In genomic region chr2:229443141-229443540, GRCh38 we compare ENCODE assay signal across 15 cellular contexts.
DNase-seq lines count a peak whose midpoint lies in the region; ATAC-seq and TF ChIP-seq lines count a peak whose summit lies in the region.
"Had no signal": no experiment of that assay in that cellular context is flagged by ENCODE, and none has a peak within 500 bp of the region (broad histone marks: within the 10 kb centered on the region; RNA-seq: fewer than 3 reads in every experiment).

No MANE protein-coding gene starts in this region.

- H3K36me3 ChIP-seq in mammary epithelial cell (ENCODE audit: insufficient read depth, low read length): no peaks in the 10 kb centered on the region
- no peaks in the 10 kb centered on the region for H3K36me3 ChIP-seq in uterus

- peaks cover 57% of the 10 kb centered on the region for H3K36me3 Mint-ChIP-seq in MCF 10A (ENCODE audit: insufficient read depth, unreplicated experiment)
- no peaks in the 10 kb centered on the region for H3K36me3 Mint-ChIP-seq in activated CD4-positive, alpha-beta memory T cell treated with anti-CD3 and anti-CD28 coated beads for 36 hours

- intact Hi-C loops in MCF 10A (cut with micrococcal nuclease) (no loop called here), mammary epithelial cell (cut with micrococcal nuclease) (no loop called here), uterus (cut with DNase I; ENCODE audit: low total_unique reads) (no loop called here)
- intact Hi-C loops in activated CD4-positive, alpha-beta memory T cell treated with anti-CD3 and anti-CD28 coated beads for 36 hours (cut with micrococcal nuclease): no loop called here

- H2AFZ ChIP-seq in mammary epithelial cell (ENCODE audit: low read depth, low read length): no peak overlapping the region
- H2AFZ ChIP-seq: GM23338 had no signal

- H3K4me1 Mint-ChIP-seq in MCF 10A (ENCODE audit: insufficient read depth, unreplicated experiment): peaks cover 44% of the 10 kb centered on the region
- no peaks in the 10 kb centered on the region for H3K4me1 Mint-ChIP-seq in activated CD4-positive, alpha-beta memory T cell treated with anti-CD3 and anti-CD28 coated beads for 36 hours (ENCODE audit: low read depth)
- H3K4me1 Mint-ChIP-seq: B cell, GM23338 had no signal

- 62% methylated on average over 3 of the region's 3 CpGs for WGBS in mammary epithelial cell (ENCODE audit: low coverage, missing lambda C conversion rate)

- no peak overlapping the region for H3K4me3 Mint-ChIP-seq in MCF 10A (ENCODE audit: unreplicated experiment)
- no peak overlapping the region for H3K4me3 Mint-ChIP-seq in activated CD4-positive, alpha-beta memory T cell treated with anti-CD3 and anti-CD28 coated beads for 36 hours
- H3K4me3 Mint-ChIP-seq: B cell; CD4-positive, alpha-beta T cell; GM23338 had no signal

- H3K9me3 ChIP-seq in mammary epithelial cell (replicated peaks; ENCODE audit: insufficient read depth, low read length): no peaks in the 10 kb centered on the region
- H3K9me3 ChIP-seq in uterus: no peaks in the 10 kb centered on the region

- H3K27ac ChIP-seq in mammary epithelial cell (ENCODE audit: insufficient read depth, low read depth, low read length) (no peak overlapping the region), uterus (peak overlapping the region; percentile 94 to 95)
- H3K27ac ChIP-seq: HL-60 had no signal

- TF ChIP-seq CTCF in MCF 10A (IDR thresholded peaks at IDR 0.05; ENCODE audit: unreplicated experiment) (no peak), mammary epithelial cell (conservative IDR thresholded peaks at IDR 0.05 in 1 of 2, IDR thresholded peaks at IDR 0.05 in 1 of 2; ENCODE audit: extremely low read depth in 1 of 2, insufficient read depth in 1 of 2, low read depth in 1 of 2, low read length in 2 of 2) (no peak), uterus (IDR thresholded peaks at IDR 0.05) (no peak)

- peak overlapping the region; percentile 100 for H3K27ac Mint-ChIP-seq in MCF 10A (ENCODE audit: low read depth, unreplicated experiment)
- no peak overlapping the region for H3K27ac Mint-ChIP-seq in activated CD4-positive, alpha-beta memory T cell treated with anti-CD3 and anti-CD28 coated beads for 36 hours
- H3K27ac Mint-ChIP-seq: B cell; CD4-positive, alpha-beta T cell; GM23338 had no signal

- no peak overlapping the region for H3K9ac ChIP-seq in mammary epithelial cell (ENCODE audit: insufficient read depth, low read length)

- no peaks in the 10 kb centered on the region for H4K20me1 ChIP-seq in mammary epithelial cell (ENCODE audit: insufficient read depth, low read length)

- H3K9me3 Mint-ChIP-seq in MCF 10A (ENCODE audit: unreplicated experiment): no peaks in the 10 kb centered on the region
- H3K9me3 Mint-ChIP-seq in activated CD4-positive, alpha-beta memory T cell treated with anti-CD3 and anti-CD28 coated beads for 36 hours: no peaks in the 10 kb centered on the region
- H3K9me3 Mint-ChIP-seq: CD4-positive, alpha-beta T cell; GM23338 had no signal

- no peak for TF ChIP-seq POLR2A in uterus (IDR thresholded peaks at IDR 0.05)

- POLR2A ChIA-PET in MCF 10A (lab: Yijun Ruan, JAX): interaction anchor here (1.0 to 4.9 kb wide), 3 partner anchors 9 to 135 kb away, joined by 3 to 73 read pairs (median 4); no protein-coding TSS in a partner anchor
- POLR2A ChIA-PET in activated CD4-positive, alpha-beta memory T cell treated with anti-CD3 and anti-CD28 coated beads for 36 hours (lab: Charles Lee): no interaction called here

- ATAC-seq in HG02970 (IDR thresholded peaks at IDR 0.05; ENCODE audit: low FRiP score, unreplicated experiment): no peak
- ATAC-seq: GM23338 had no signal

- no peaks in the 10 kb centered on the region for H3K27me3 Mint-ChIP-seq in MCF 10A (ENCODE audit: insufficient read depth, unreplicated experiment)
- no peaks in the 10 kb centered on the region for H3K27me3 Mint-ChIP-seq in activated CD4-positive, alpha-beta memory T cell treated with anti-CD3 and anti-CD28 coated beads for 36 hours

- H3K4me3 ChIP-seq in mammary epithelial cell (replicated peaks in 1 of 3; ENCODE audit: insufficient read depth in 1 of 3, low read depth in 2 of 3, low read length in 3 of 3) (no peak overlapping the region), uterus (no peak overlapping the region)
- H3K4me3 ChIP-seq: GM23338 had no signal

- DNase-seq in MCF 10A (ENCODE audit: unreplicated experiment) (no peak), mammary epithelial cell (no peak), dermis blood vessel endothelial cell (peak; percentile 76), pulmonary artery endothelial cell (ENCODE audit: low read depth, low spot score) (peak; percentile 3), uterus (no peak), NCI-H226 (no peak)
- no peak for DNase-seq in activated CD4-positive, alpha-beta memory T cell treated with anti-CD3 and anti-CD28 coated beads for 36 hours
- DNase-seq: Calu3; CD4-positive, alpha-beta T cell; DMS 273 treated with DMSO at 0.1 percent for 48 hours; H7 had no signal

- in situ Hi-C loops in mammary epithelial cell (cut with MboI; ENCODE audit: low sequenced_read_pairs in 2 of 2): loop anchor here in 1 of 2 donors (10.0 kb wide), 1 partner anchor 142 kb away; no protein-coding TSS in a partner anchor

- no peaks in the 10 kb centered on the region for H3K27me3 ChIP-seq in mammary epithelial cell (ENCODE audit: insufficient read depth, low read length)
- no peaks in the 10 kb centered on the region for H3K27me3 ChIP-seq in uterus

- H3K4me2 ChIP-seq in mammary epithelial cell (ENCODE audit: insufficient read depth, low read depth, low read length): no peak overlapping the region
- H3K4me2 ChIP-seq: GM23338 had no signal

- BruUV-seq in MCF 10A (replicated peaks; lab: Mats Ljungman, UMichigan): no TSS peak
- no TSS peak for BruUV-seq in mammary epithelial cell (replicated peaks; lab: Mats Ljungman, UMichigan)

- CTCF ChIA-PET in MCF 10A (lab: Yijun Ruan, JAX) (interaction anchor here (1.1 to 3.0 kb wide), 3 partner anchors 10 to 170 kb away, joined by 3 to 11 read pairs (median 5); no protein-coding TSS in a partner anchor), mammary epithelial cell (lab: Charles Lee; ENCODE audit: low non-redundant PET) (no interaction called here)
- CTCF ChIA-PET in activated CD4-positive, alpha-beta memory T cell treated with anti-CD3 and anti-CD28 coated beads for 36 hours (lab: Charles Lee): no interaction called here

- dilution Hi-C loops in mammary epithelial cell (cut with HindIII; ENCODE audit: low sequenced_read_pairs): no loop called here

- H3K79me2 ChIP-seq in mammary epithelial cell (ENCODE audit: insufficient read depth, low read length): no peaks in the 10 kb centered on the region

- H3K4me1 ChIP-seq in mammary epithelial cell (ENCODE audit: insufficient read depth, low read length) (peaks cover 17% of the 10 kb centered on the region), uterus (peaks cover 0 to 16% of the 10 kb centered on the region in 2 donors)

Comparison
In these comparisons a context has a peak if more than half of its experiments do, and no peak if none do; other contexts are left out.
1. DNase-seq: peak in dermis blood vessel endothelial cell (single experiment) and pulmonary artery endothelial cell (single experiment); none in MCF 10A (single experiment), mammary epithelial cell (single experiment), uterus (0 of 2), NCI-H226 (single experiment) and activated CD4-positive, alpha-beta memory T cell treated with anti-CD3 and anti-CD28 coated beads for 36 hours (single experiment).